13 cellular contexts compared by ENCODE assay signal in the genomic region with DNA sequence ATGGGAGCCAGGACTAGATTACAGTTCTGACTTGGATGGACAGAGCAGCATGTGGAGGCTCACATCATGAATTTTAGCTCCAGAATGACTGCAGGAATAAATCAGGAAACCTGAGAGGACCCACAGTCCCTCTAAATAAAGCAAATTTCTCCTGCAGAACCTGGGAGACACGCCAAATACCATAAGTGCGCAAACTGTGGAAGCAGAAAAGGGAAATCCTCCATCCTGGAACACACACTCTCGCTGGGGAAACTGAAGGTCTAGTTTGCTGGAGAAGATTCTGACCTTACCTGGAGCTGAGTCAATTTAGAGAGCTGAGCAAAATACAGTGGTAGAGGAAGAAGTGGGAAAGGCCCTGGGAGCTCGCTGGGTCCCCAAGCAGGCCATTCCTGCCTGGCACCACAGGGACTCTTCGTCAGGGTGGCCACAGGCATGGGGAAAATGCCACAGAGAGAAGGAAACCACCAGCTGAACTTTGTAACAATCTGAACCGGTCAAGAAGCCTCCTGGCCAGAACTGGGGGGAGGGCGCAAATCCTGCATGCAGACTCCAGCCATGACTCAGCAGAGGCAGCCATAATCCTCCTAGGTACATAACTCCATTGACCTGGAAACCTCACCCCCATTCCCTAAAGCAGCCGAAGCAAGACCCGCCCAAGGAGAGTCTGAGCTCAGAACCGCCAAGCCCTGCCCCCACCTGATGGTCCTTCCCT.
"Had no signal": no experiment of that assay in that cellular context is flagged by ENCODE, and none has a peak within 500 bp of the region (broad histone marks: within the 10 kb centered on the region; RNA-seq: fewer than 3 reads in every experiment).

No MANE protein-coding gene starts in this region.

- FAIRE-seq: endothelial cell of umbilical vein, pancreas had no signal

- DNase-seq: activated CD4-positive, alpha-beta memory T cell treated with anti-CD3 and anti-CD28 coated beads for 36 hours; activated CD4-positive, alpha-beta T cell treated with anti-CD3 and anti-CD28 coated beads for 36 hours; activated gamma-delta T cell treated with Interleukin-2 at 50 U/mL for 16 hours; activated T-cell treated with anti-CD3 and anti-CD28 coated beads, Interleukin-2, amount 50 U/mL, for 48 hours; amygdala; central memory CD4-positive, alpha-beta T cell; foreskin fibroblast; head of caudate nucleus; naive B cell; pancreas; stimulated activated CD4-positive, alpha-beta T cell treated with anti-CD3 and anti-CD28 coated beads, Interleukin-4, amount 100 ng/mL, for 24 hours; stimulated activated naive CD4-positive, alpha-beta T cell had no signal
